In the genomic region with DNA sequence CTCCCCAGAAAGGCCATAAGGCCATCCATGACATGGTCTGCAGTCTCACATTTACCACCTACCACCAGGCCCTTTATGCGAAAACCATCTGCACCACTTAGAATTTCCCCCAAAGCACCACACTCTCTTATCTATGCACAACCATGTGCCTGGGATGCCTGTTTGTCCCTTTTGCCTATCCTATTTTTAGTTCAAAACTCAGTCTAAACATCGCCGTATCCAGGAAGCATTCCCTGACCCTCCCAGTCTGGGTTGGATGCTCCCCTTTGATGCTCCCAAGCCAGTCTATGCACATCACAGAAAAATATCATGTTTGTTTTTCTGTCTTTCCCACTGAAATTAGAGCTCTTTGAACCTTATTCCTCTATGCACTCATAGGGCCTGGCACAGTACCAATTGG, we compare ENCODE assay signal across 1 cellular context.
TF ChIP-seq lines count a peak whose summit lies in the region.

No MANE protein-coding gene starts in this region.

TF ChIP-seq in endothelial cell of umbilical vein, 7 proteins besides CTCF, POLR2A, EP300 and RAD21:
- no peak for TF ChIP-seq GATA2 (IDR thresholded peaks at IDR 0.05; ENCODE audit: insufficient read depth, insufficient read length, low read depth, low read length)
- TF ChIP-seq MYC (IDR thresholded peaks at IDR 0.05; ENCODE audit: low read depth, low read length) = no peak
TF ChIP-seq in endothelial cell of umbilical vein: peak in this region for 0.
